Comparison of ENCODE assay signal across 16 cellular contexts in the genomic region with DNA sequence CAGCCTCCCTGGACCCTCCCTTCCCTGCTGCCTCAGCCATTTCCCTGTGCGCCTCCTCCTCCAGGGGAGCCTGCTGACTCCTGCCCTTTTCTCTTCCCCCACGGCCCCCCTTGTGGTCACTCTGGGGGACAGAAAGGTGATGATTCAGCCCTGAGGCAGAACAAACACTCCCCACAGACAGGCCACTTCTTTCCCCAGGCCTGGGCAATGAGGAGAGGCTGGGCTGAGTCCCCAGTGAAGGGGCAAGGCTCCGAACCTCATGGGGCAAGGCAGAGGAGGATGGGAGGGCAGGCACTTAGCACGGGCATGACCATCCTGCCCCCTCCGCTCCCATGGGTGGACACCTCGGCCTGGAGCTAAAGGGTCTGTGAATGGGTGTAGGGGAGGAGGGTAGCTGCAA. TPM values are rescaled to one million over a fixed set of nuclear protein-coding genes. Genes with fewer than 3 reads are reported as not detected.
DNase-seq lines count a peak whose midpoint lies in the region; ATAC-seq, FAIRE-seq and TF ChIP-seq lines count a peak whose summit lies in the region.
"Had no signal": no experiment of that assay in that cellular context is flagged by ENCODE, and none has a peak within 500 bp of the region (broad histone marks: within the 10 kb centered on the region; RNA-seq: fewer than 3 reads in every experiment).

No MANE protein-coding gene starts in this region.

- DNase-seq in HFFc6 (peak; percentile 74), K562 (ENCODE audit: extremely low read depth in 1 of 4, low spot score in 3 of 4) (peak; percentile 42 to 58 (median 52)), kidney tubule cell (ENCODE audit: low spot score) (peak; percentile 48), suprapubic skin (ENCODE audit: low spot score in 2 of 2) (no peak), D721Med (ENCODE audit: insufficient read length, low spot score) (no peak), OCI-M2 (lab: John Stamatoyannopoulos, UW; ENCODE audit: unreplicated experiment) (no peak)
- DNase-seq in activated naive CD4-positive, alpha-beta T cell treated with anti-CD3 and anti-CD28 coated beads, Interleukin-2, amount 50 U/mL, for 16 hours = no peak
- DNase-seq: DND-41; foreskin keratinocyte; NCI-H1048; stimulated activated CD4-positive, alpha-beta T cell treated with anti-CD3 and anti-CD28 coated beads, Interleukin-12 subunit alpha, Interleukin-12 subunit beta, amount 100 ng/mL, for 4 hours had no signal

- H3K79me2 ChIP-seq in K562 (ENCODE audit: control insufficient read depth, insufficient read depth, low read length) = no peaks in the 10 kb centered on the region

- H3K27ac ChIP-seq in K562 (ENCODE audit: extremely low read depth, low read depth, low read length) = no peak overlapping the region
- H3K27ac ChIP-seq in suprapubic skin = peak overlapping the region; percentile 2
- H3K27ac ChIP-seq: foreskin keratinocyte had no signal

- H3K4me3 ChIP-seq in K562 (no peak overlapping the region), suprapubic skin (no peak overlapping the region)
- H3K4me3 ChIP-seq: breast epithelium had no signal

- peak overlapping the region; percentile 72 for H3K4me3 Mint-ChIP-seq in HFFc6
- H3K4me3 Mint-ChIP-seq: mesothelial cell of epicardium; stimulated activated memory B cell treated with anti-CD40 and anti-IgM and Interleukin-4, amounts not matched to agents 10 μg/mL and 1 μg/mL and 100 μg/mL, for 72 hours had no signal

- no TSS peak for BruUV-seq in K562 (replicated peaks; lab: Mats Ljungman, UMichigan)

- ATAC-seq in K562 (peak; percentile 49), HG02981 (IDR thresholded peaks at IDR 0.05; ENCODE audit: unreplicated experiment) (no peak)
- ATAC-seq: foreskin keratinocyte had no signal

- peaks cover 0 to 7% of the 10 kb centered on the region in 2 experiments; a peak in 2 of 5 replicates for H3K4me1 ChIP-seq in K562 (replicated peaks in 1 of 2; ENCODE audit: control insufficient read depth in 2 of 2, insufficient read depth in 2 of 2, low read length in 2 of 2)
- H3K4me1 ChIP-seq in suprapubic skin = no peaks in the 10 kb centered on the region
- H3K4me1 ChIP-seq: breast epithelium had no signal

- H3K36me3 Mint-ChIP-seq in HFFc6 (ENCODE audit: low read depth) = no peaks in the 10 kb centered on the region
- H3K36me3 Mint-ChIP-seq: mesothelial cell of epicardium; stimulated activated memory B cell treated with anti-CD40 and anti-IgM and Interleukin-4, amounts not matched to agents 10 μg/mL and 1 μg/mL and 100 μg/mL, for 72 hours had no signal

- H3K36me3 ChIP-seq in K562 (ENCODE audit: control insufficient read depth, insufficient read depth, low read length) (no peaks in the 10 kb centered on the region), suprapubic skin (no peaks in the 10 kb centered on the region)
- H3K36me3 ChIP-seq: breast epithelium had no signal

- H2AFZ ChIP-seq in K562 (ENCODE audit: low read depth, low read length) = no peak overlapping the region

- no peak overlapping the region for H3K4me2 ChIP-seq in K562 (ENCODE audit: insufficient read depth, low read length)

- in situ Hi-C loops in K562 (cut with MboI) = no loop called here

- TF ChIP-seq CTCF in HFFc6 (IDR thresholded peaks at IDR 0.05) (peak; percentile 65), K562 (IDR thresholded peaks at IDR 0.05 in 2 of 3, conservative IDR thresholded peaks at IDR 0.05 in 1 of 3; ENCODE audit: insufficient read depth in 2 of 3, low read depth in 1 of 3, low read length in 3 of 3) (0 out of 6 replicates have a peak, but pooled peaks of 1 of the 3 experiments have one; percentile 22), suprapubic skin (IDR thresholded peaks at IDR 0.05) (no peak), D721Med (IDR thresholded peaks at IDR 0.05; ENCODE audit: insufficient read depth, missing control alignments) (no peak)

- no peak for FAIRE-seq in K562 (lab: Jason Lieb, UNC)
- FAIRE-seq in D721Med (lab: Jason Lieb, UNC) = no peak

- no peaks in the 10 kb centered on the region; the same call in 1 of the 2 replicates for H4K20me1 ChIP-seq in K562 (replicated peaks; ENCODE audit: control insufficient read depth, insufficient read depth, low read length)

- TF ChIP-seq EP300 in K562 (IDR thresholded peaks at IDR 0.05; ENCODE audit: low read length) (no peak), suprapubic skin (IDR thresholded peaks at IDR 0.05) (no peak)

- no peak overlapping the region for H3K9ac ChIP-seq in K562 (ENCODE audit: insufficient read depth in 1 of 2, low read depth in 2 of 2, low read length in 2 of 2)

- TF ChIP-seq RAD21 in K562 (CRISPR knock-in tag; conservative IDR thresholded peaks at IDR 0.05 in 1 of 2, IDR thresholded peaks at IDR 0.05 in 1 of 2) = no peak

- 19% methylated on average over 6 of the region's 6 CpGs for WGBS in K562 (ENCODE audit: insufficient coverage, low coverage, missing lambda C conversion rate)
- WGBS in suprapubic skin = 74% methylated on average over 6 of the region's 6 CpGs

- POLR2A ChIA-PET in K562 (lab: Yijun Ruan, JAX) = interaction anchor here (0.6 to 1.2 kb wide), 3 partner anchors 12 to 50 kb away, joined by 3 to 5 read pairs (median 4); no protein-coding TSS in a partner anchor

- H3K9me3 Mint-ChIP-seq in HFFc6 = no peaks in the 10 kb centered on the region
- H3K9me3 Mint-ChIP-seq: mesothelial cell of epicardium; stimulated activated memory B cell treated with anti-CD40 and anti-IgM and Interleukin-4, amounts not matched to agents 10 μg/mL and 1 μg/mL and 100 μg/mL, for 72 hours had no signal

- H3K4me1 Mint-ChIP-seq in HFFc6 (ENCODE audit: low read depth) = peaks cover 65% of the 10 kb centered on the region

- H3K27me3 ChIP-seq in K562 (ENCODE audit: control insufficient read depth in 2 of 2, insufficient read depth in 2 of 2, low read length in 2 of 2) (peaks cover 10 to 52% of the 10 kb centered on the region in 2 experiments), suprapubic skin (no peaks in the 10 kb centered on the region)
- H3K27me3 ChIP-seq: breast epithelium, foreskin keratinocyte had no signal

- no peaks in the 10 kb centered on the region; the same call in 1 of the 2 replicates for H3K27me3 Mint-ChIP-seq in HFFc6 (ENCODE audit: insufficient read depth)

- no peaks in the 10 kb centered on the region for H3K9me3 ChIP-seq in K562 (replicated peaks; ENCODE audit: control insufficient read depth, insufficient read depth, low read depth, low read length)
- H3K9me3 ChIP-seq in suprapubic skin = no peaks in the 10 kb centered on the region
- H3K9me3 ChIP-seq: breast epithelium had no signal

- intact Hi-C loops in K562 (cut with micrococcal nuclease) = no loop called here

- H3K9me1 ChIP-seq in K562 (ENCODE audit: control insufficient read depth, insufficient read depth, low read length) = peaks cover 4% of the 10 kb centered on the region

- CTCF ChIA-PET in K562 (lab: Yijun Ruan, JAX; ENCODE audit: low intra/inter-chr PET ratio) = no interaction called here

- no peak for TF ChIP-seq POLR2A in K562 (conservative IDR thresholded peaks at IDR 0.05)
- TF ChIP-seq POLR2A in suprapubic skin (IDR thresholded peaks at IDR 0.05) = no peak

- peak overlapping the region; percentile 96 for H3K27ac Mint-ChIP-seq in HFFc6
- H3K27ac Mint-ChIP-seq: mesothelial cell of epicardium had no signal

TF ChIP-seq in K562, 482 proteins besides CTCF, POLR2A, EP300 and RAD21 (continues in another document):
- TF ChIP-seq SRSF7 (optimal IDR thresholded peaks at IDR 0.05; ENCODE audit: low read depth, low read length) = no peak
- TF ChIP-seq, protein P1, sequence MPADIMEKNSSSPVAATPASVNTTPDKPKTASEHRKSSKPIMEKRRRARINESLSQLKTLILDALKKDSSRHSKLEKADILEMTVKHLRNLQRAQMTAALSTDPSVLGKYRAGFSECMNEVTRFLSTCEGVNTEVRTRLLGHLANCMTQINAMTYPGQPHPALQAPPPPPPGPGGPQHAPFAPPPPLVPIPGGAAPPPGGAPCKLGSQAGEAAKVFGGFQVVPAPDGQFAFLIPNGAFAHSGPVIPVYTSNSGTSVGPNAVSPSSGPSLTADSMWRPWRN (IDR thresholded peaks at IDR 0.05; ENCODE audit: low read depth) = no peak
- TF ChIP-seq ETS2 (tag; IDR thresholded peaks at IDR 0.05; ENCODE audit: borderline replicate concordance, poor library complexity, severe bottlenecking) = no peak
- TF ChIP-seq MTA2 (IDR thresholded peaks at IDR 0.05; ENCODE audit: low read depth) = no peak
- no peak for TF ChIP-seq PHB (CRISPR knock-in tag; IDR thresholded peaks at IDR 0.05)
- peak; percentile 37; the same call in 1 of the 2 replicates for TF ChIP-seq JUND (IDR thresholded peaks at IDR 0.05; ENCODE audit: borderline replicate concordance, low read depth, low read length)
- TF ChIP-seq JUND (tag; IDR thresholded peaks at IDR 0.05; ENCODE audit: borderline replicate concordance, low read depth, low read length) = no peak; the same call in 2 of the 3 replicates

RNA-seq across cellular contexts. Expression of gene CSF1R, which starts 21.0 kb away (rescaled TPM):
- total RNA-seq in HFFc6 (2021; fragmentation: NEBNext Ultra II Directional; extraction: Animal tissue kit (Norgen Biotek cat#: 25700)) = 1 to 10 TPM in 2 of 6 experiments, under 1 TPM in 4; 0.26 to 1.5 (median 0.78) TPM
- total RNA-seq in K562 (2011; cell fraction: chromatin; rRNA removed; ENCODE audit: low replicate concordance) = not detected in 2 replicates
- not detected in 2 replicates for total RNA-seq in K562 (2011; cell fraction: nucleolus; rRNA removed)
- total RNA-seq in K562 (2011; cell fraction: nucleoplasm; rRNA removed) = not detected in 2 replicates
- total RNA-seq in K562 (2014; rRNA removed) (not detected in 2 replicates), K562 (2014; rRNA removed; fragmentation: Illumina TruSeq; extraction: Trizol) (not detected in 2 replicates), K562 (2015; rRNA removed; fragmentation: Illumina TruSeq; extraction: Trizol) (not detected in 2 replicates), K562 (2021) (0.20 and 0.22 TPM in 2 replicates), suprapubic skin (10 to 100 TPM in 3 of 4 donors, 1 to 10 TPM in 1; 9.9 to 39.7 (median 19.7) TPM)
- polyA plus RNA-seq in K562 (2011; rRNA removed) (0.03 TPM in 1 of 2 replicates, not detected in the other), K562 (2014; fragmentation: Illumina TruSeq; extraction: Trizol) (not detected in 2 replicates), K562 (2014; fragmentation: Nextera tagmentation; extraction: Ambion mirVana) (not detected), K562 (2014; rRNA removed) (0.64 TPM in 1 of 2 replicates, not detected in the other)
- polyA plus RNA-seq in K562 (2011; cell fraction: cytosol; rRNA removed) = 0.03 TPM in 1 of 2 replicates, not detected in the other
- 0.13 TPM in 1 of 2 replicates, not detected in the other for polyA plus RNA-seq in K562 (2011; cell fraction: nucleus; rRNA removed)
- 0.12 TPM in 1 of 2 replicates, not detected in the other for polyA plus RNA-seq in K562 (2012)
- polyA minus RNA-seq in K562 (2011; rRNA and poly(A)+ RNA removed) = 0.39 TPM in 1 of 2 replicates, not detected in the other
- polyA minus RNA-seq in K562 (2011; cell fraction: cytosol; rRNA and poly(A)+ RNA removed) = not detected in 2 replicates
- not detected in 2 replicates for polyA minus RNA-seq in K562 (2011; cell fraction: nucleus; rRNA and poly(A)+ RNA removed)
- total RNA-seq: foreskin keratinocyte; T-helper 2 cell treated with Interferon-gamma antibody and Interleukin-4, amounts not matched to agents 100 ng/mL and 5 ng/mL, for 36 hours had no signal

Comparison
In these comparisons a context has a peak if more than half of its experiments do, and no peak if none do; other contexts are left out.
1. DNase-seq: peak in HFFc6 (single experiment), K562 (4 of 4) and kidney tubule cell (single experiment); none in suprapubic skin (0 of 2), D721Med (single experiment), activated naive CD4-positive, alpha-beta T cell treated with anti-CD3 and anti-CD28 coated beads, Interleukin-2, amount 50 U/mL, for 16 hours (single experiment) and OCI-M2 (single experiment).
2. RNA of gene CSF1R, which starts 21.0 kb away (total RNA-seq): 9.9 to 39.7 TPM in suprapubic skin; 0.26 to 1.5 TPM in HFFc6 and 0.20 to 0.22 TPM in K562; every median in the first group is over 4 times any median in the second.